In genomic region chr19:7705387-7706187, GRCh38 we compare ENCODE assay signal across 9 cellular contexts. TPM values are rescaled to one million over a fixed set of nuclear protein-coding genes. Genes with fewer than 3 reads are reported as not detected.
DNase-seq lines count a peak whose midpoint lies in the region; ATAC-seq lines count a peak whose summit lies in the region.
"Had no signal": no experiment of that assay in that cellular context is flagged by ENCODE, and none has a peak within 500 bp of the region (broad histone marks: within the 10 kb centered on the region; RNA-seq: fewer than 3 reads in every experiment).

No MANE protein-coding gene starts in this region.

- peak; percentile 83 for DNase-seq in activated CD8-positive, alpha-beta memory T cell treated with anti-CD3 and anti-CD28 coated beads for 24 hours
- DNase-seq in left lobe of liver (ENCODE audit: low spot score): no peak
- peak; percentile 58 to 68 for DNase-seq in stimulated activated CD8-positive, alpha-beta memory T cell treated with anti-CD3 and anti-CD28 coated beads, Interleukin-7, amount 100 ng/mL, for 4 hours (ENCODE audit: low read depth in 2 of 2)
- no peak for DNase-seq in putamen (ENCODE audit: low spot score)
- DNase-seq in kidney tubule cell (ENCODE audit: low spot score): no peak
- DNase-seq in NK-92 (lab: John Stamatoyannopoulos, UW; ENCODE audit: unreplicated experiment): no peak

- peak; percentile 31 for ATAC-seq in GM18861 (IDR thresholded peaks at IDR 0.05; ENCODE audit: unreplicated experiment)
- ATAC-seq in HG03571 (IDR thresholded peaks at IDR 0.05; ENCODE audit: unreplicated experiment): peak; percentile 39
- peak; percentile 31 for ATAC-seq in left lobe of liver
- ATAC-seq: psoas muscle had no signal

RNA-seq across cellular contexts. Expression of gene FCER2, which starts 3.7 kb away (rescaled TPM):
- total RNA-seq in left lobe of liver: 0.45 TPM

RNA-seq across cellular contexts. Expression of gene TRAPPC5, which starts 25.0 kb away (rescaled TPM):
- total RNA-seq in left lobe of liver: 53.7 TPM

RNA-seq across cellular contexts. Expression of gene CLEC4G, which starts 26.3 kb away (rescaled TPM):
- total RNA-seq in left lobe of liver: 34.3 TPM

RNA-seq across cellular contexts. Expression of gene MCEMP1, which starts 28.7 kb away (rescaled TPM):
- 0.18 TPM for total RNA-seq in left lobe of liver

RNA-seq across cellular contexts. Expression of gene RETN, which starts 36.7 kb away (rescaled TPM):
- not detected for total RNA-seq in left lobe of liver

Comparison
In these comparisons a context has a peak if more than half of its experiments do, and no peak if none do; other contexts are left out.
1. DNase-seq: peak in activated CD8-positive, alpha-beta memory T cell treated with anti-CD3 and anti-CD28 coated beads for 24 hours (single experiment) and stimulated activated CD8-positive, alpha-beta memory T cell treated with anti-CD3 and anti-CD28 coated beads, Interleukin-7, amount 100 ng/mL, for 4 hours (2 of 2); none in left lobe of liver (single experiment), putamen (single experiment), kidney tubule cell (single experiment) and NK-92 (single experiment).
2. Peak in every context shown above with its lines, with median percentiles within 50 percentile points of each other: ATAC-seq.